ENCODE assay signal across 8 cellular contexts in genomic region chr13:40069173-40070044, GRCh38.
A peak's percentile ranks its signal among the peaks of the same experiment; 100 is the strongest.
DNase-seq lines count a peak whose midpoint lies in the region; ATAC-seq lines count a peak whose summit lies in the region.

No MANE protein-coding gene starts in this region.

- peak; percentile 12 for DNase-seq in COR-L47 (lab: John Stamatoyannopoulos, UW)
- peak; percentile 39 for DNase-seq in NCI-H146 (lab: John Stamatoyannopoulos, UW)
- peak; percentile 56 for DNase-seq in activated CD4-positive, alpha-beta T cell treated with anti-CD3 and anti-CD28 coated beads for 1 hour
- DNase-seq in cerebellar cortex (ENCODE audit: low spot score): peak; percentile 43
- peak; percentile 90 for DNase-seq in left kidney (ENCODE audit: low read depth, low spot score)
- peak; percentile 72 for DNase-seq in stimulated activated CD4-positive, alpha-beta T cell treated with anti-CD3 and anti-CD28 coated beads, Interleukin-4, amount 100 ng/mL, for 1 hour

- peak; percentile 75 for ATAC-seq in GM21528 (IDR thresholded peaks at IDR 0.05; ENCODE audit: low FRiP score, unreplicated experiment)
- ATAC-seq in GM21526 (IDR thresholded peaks at IDR 0.05; ENCODE audit: low FRiP score, unreplicated experiment): no peak

Comparison
In these comparisons a context has a peak if more than half of its experiments do, and no peak if none do; other contexts are left out.
1. DNase-seq: peak in every context shown above with its lines; median percentile 90 in left kidney; 72 in stimulated activated CD4-positive, alpha-beta T cell treated with anti-CD3 and anti-CD28 coated beads, Interleukin-4, amount 100 ng/mL, for 1 hour; 56 in activated CD4-positive, alpha-beta T cell treated with anti-CD3 and anti-CD28 coated beads for 1 hour; 43 in cerebellar cortex; 39 in NCI-H146; 12 in COR-L47.